Comparison of ENCODE assay signal across 9 cellular contexts in genomic region chr17:75011788-75012319, GRCh38. TPM values are rescaled to one million over a fixed set of nuclear protein-coding genes. Genes with fewer than 3 reads are reported as not detected.
A peak's percentile ranks its signal among the peaks of the same experiment; 100 is the strongest.
DNase-seq lines count a peak whose midpoint lies in the region; ATAC-seq, FAIRE-seq and TF ChIP-seq lines count a peak whose summit lies in the region.
"Had no signal": no experiment of that assay in that cellular context is flagged by ENCODE, and none has a peak within 500 bp of the region (broad histone marks: within the 10 kb centered on the region; RNA-seq: fewer than 3 reads in every experiment).

No MANE protein-coding gene starts in this region.

- ATAC-seq in GM19324 (IDR thresholded peaks at IDR 0.05; ENCODE audit: low FRiP score, unreplicated experiment) (no peak), GM21619 (IDR thresholded peaks at IDR 0.05; ENCODE audit: unreplicated experiment) (no peak)

- H4K20me1 ChIP-seq in keratinocyte (ENCODE audit: control insufficient read depth, extremely low read depth, insufficient read depth, low read length), result no peaks in the 10 kb centered on the region
- no peaks in the 10 kb centered on the region for H4K20me1 ChIP-seq in smooth muscle cell (ENCODE audit: low read depth)

- H3K4me2 ChIP-seq in keratinocyte (ENCODE audit: control insufficient read depth, extremely low read depth, insufficient read depth, low read depth, low read length), result peak overlapping the region; percentile 98
- H3K4me2 ChIP-seq in smooth muscle cell, result peak overlapping the region; percentile 91

- H3K4me1 ChIP-seq in keratinocyte (ENCODE audit: control insufficient read depth, extremely low read depth, insufficient read depth, low read length), result peaks cover 21% of the 10 kb centered on the region
- peaks cover 16% of the 10 kb centered on the region for H3K4me1 ChIP-seq in smooth muscle cell (ENCODE audit: low read depth)

- TF ChIP-seq CTCF in GM12865 (IDR thresholded peaks at IDR 0.05; ENCODE audit: insufficient read depth, low read depth, low read length, missing control alignments) (no peak), bronchial epithelial cell (IDR thresholded peaks at IDR 0.05; ENCODE audit: insufficient read depth, low read length, severe bottlenecking) (no peak), keratinocyte (optimal IDR thresholded peaks at IDR 0.05 in 1 of 3, IDR thresholded peaks at IDR 0.05 in 1 of 3, conservative IDR thresholded peaks at IDR 0.05 in 1 of 3; ENCODE audit: extremely low read depth in 1 of 3, insufficient read depth in 2 of 3, low read length in 3 of 3) (no peak), smooth muscle cell (IDR thresholded peaks at IDR 0.05; ENCODE audit: borderline replicate concordance, insufficient read depth, poor library complexity, severe bottlenecking) (no peak)

- peaks cover 2% of the 10 kb centered on the region for H3K36me3 ChIP-seq in bronchial epithelial cell (ENCODE audit: control insufficient read depth, insufficient read depth, low read length)
- peaks cover 0 to 2% of the 10 kb centered on the region in 2 experiments for H3K36me3 ChIP-seq in keratinocyte (ENCODE audit: control insufficient read depth in 2 of 2, extremely low read depth in 1 of 2, insufficient read depth in 2 of 2, low read length in 2 of 2)
- H3K36me3 ChIP-seq in smooth muscle cell (ENCODE audit: low read depth), result no peaks in the 10 kb centered on the region

- FAIRE-seq in bronchial epithelial cell (lab: Jason Lieb, UNC) (no peak), keratinocyte (lab: Jason Lieb, UNC) (no peak)
- FAIRE-seq: colon had no signal

- H3K27ac ChIP-seq in keratinocyte (ENCODE audit: control insufficient read depth, insufficient read depth, low read length), result peak overlapping the region; percentile 61
- peak overlapping the region; percentile 74 for H3K27ac ChIP-seq in smooth muscle cell (ENCODE audit: low read depth)

- H3K9ac ChIP-seq in keratinocyte (ENCODE audit: control insufficient read depth, extremely low read depth, insufficient read depth, low read length) (peak overlapping the region; percentile 76), smooth muscle cell (ENCODE audit: low read depth) (peak overlapping the region; percentile 76)

- H2AFZ ChIP-seq in keratinocyte (ENCODE audit: control insufficient read depth, low read length) (peak overlapping the region; percentile 94), smooth muscle cell (ENCODE audit: low read depth) (peak overlapping the region; percentile 80)

- DNase-seq in GM12865 (ENCODE audit: low read depth) (no peak), NCI-H446 (lab: John Stamatoyannopoulos, UW) (peak; percentile 80 to 84), bronchial epithelial cell (ENCODE audit: low read depth) (no peak), keratinocyte (ENCODE audit: low read depth, low spot score) (no peak), smooth muscle cell (lab: John Stamatoyannopoulos, UW; ENCODE audit: unreplicated experiment) (no peak)
- DNase-seq in stimulated activated CD4-positive, alpha-beta T cell treated with anti-CD3 and anti-CD28 coated beads, Interleukin-2, amount 100 ng/mL, for 48 hours, result no peak

- dilution Hi-C loops in keratinocyte (cut with MboI; ENCODE audit: extremely low pct_ligation_motif_present, low sequenced_read_pairs), result no loop called here

- H3K4me3 ChIP-seq in GM12865 (ENCODE audit: low read depth, low read length) (peak overlapping the region; percentile 97), bronchial epithelial cell (ENCODE audit: low read depth, low read length) (peak overlapping the region; percentile 98), keratinocyte (ENCODE audit: control insufficient read depth in 2 of 3, extremely low read depth in 1 of 3, insufficient read depth in 2 of 3, low read depth in 1 of 3, low read length in 3 of 3) (peak overlapping the region; percentile 75 to 90 (median 87)), smooth muscle cell (peak overlapping the region; percentile 71)

- 57% methylated on average over 11 of the region's 11 CpGs for WGBS in smooth muscle cell (ENCODE audit: low lambda C conversion rate)

- H3K79me2 ChIP-seq in keratinocyte (ENCODE audit: control insufficient read depth, insufficient read depth, low read length) (peaks cover 26% of the 10 kb centered on the region), smooth muscle cell (ENCODE audit: low read depth) (peaks cover 12% of the 10 kb centered on the region)

- H3K27me3 ChIP-seq in bronchial epithelial cell (ENCODE audit: control insufficient read depth, insufficient read depth, low read length) (no peaks in the 10 kb centered on the region), keratinocyte (ENCODE audit: control insufficient read depth, extremely low read depth, insufficient read depth, low read length) (no peaks in the 10 kb centered on the region), smooth muscle cell (ENCODE audit: low read depth) (no peaks in the 10 kb centered on the region)

- peaks cover 4% of the 10 kb centered on the region for H3K9me1 ChIP-seq in keratinocyte (ENCODE audit: control insufficient read depth, extremely low read depth, insufficient read depth, low read length)

- peaks cover 24% of the 10 kb centered on the region for H3F3A ChIP-seq in smooth muscle cell (ENCODE audit: low read depth)

- H3K9me3 ChIP-seq in keratinocyte (ENCODE audit: control insufficient read depth, low read depth, low read length) (no peaks in the 10 kb centered on the region), smooth muscle cell (replicated peaks; ENCODE audit: low read depth) (no peaks in the 10 kb centered on the region)

RNA-seq across cellular contexts. Expression of gene MRPL58, which starts 0.6 kb away (rescaled TPM):
- total RNA-seq in bronchial epithelial cell (23.8 and 41.6 TPM in 2 replicates), smooth muscle cell (36.8 and 75.6 TPM in 2 replicates)
- polyA plus RNA-seq in keratinocyte (43.3 to 61.1 TPM (median 53.6 TPM) in 3 replicates), smooth muscle cell (36.2 and 41.4 TPM in 2 replicates)
- 71.3 TPM for polyA plus RNA-seq in keratinocyte (2011; ENCODE audit: low read depth)
- 41.1 and 43.1 TPM in 2 replicates for polyA plus RNA-seq in keratinocyte (2011; cell fraction: cytosol; rRNA removed)
- 20.9 and 24.8 TPM in 2 replicates for polyA plus RNA-seq in keratinocyte (2011; cell fraction: nucleus; rRNA removed)
- 32.9 and 50.3 TPM in 2 replicates for polyA plus RNA-seq in keratinocyte (2012; ENCODE audit: low replicate concordance)
- 5.0 to 12.5 TPM (median 9.9 TPM) in 3 replicates for polyA minus RNA-seq in keratinocyte
- polyA minus RNA-seq in keratinocyte (2011; cell fraction: cytosol; rRNA and poly(A)+ RNA removed), result 20.1 TPM
- 6.4 and 7.1 TPM in 2 replicates for polyA minus RNA-seq in keratinocyte (2011; cell fraction: nucleus; rRNA and poly(A)+ RNA removed)

RNA-seq across cellular contexts. Expression of gene CDR2L, which starts 24.4 kb away (rescaled TPM):
- total RNA-seq in bronchial epithelial cell (4.7 and 6.1 TPM in 2 replicates), smooth muscle cell (35.9 and 40.7 TPM in 2 replicates)
- polyA plus RNA-seq in keratinocyte (7.1 to 16.0 TPM (median 9.3 TPM) in 3 replicates), smooth muscle cell (37.8 and 39.9 TPM in 2 replicates)
- 4.2 TPM for polyA plus RNA-seq in keratinocyte (2011; ENCODE audit: low read depth)
- polyA plus RNA-seq in keratinocyte (2011; cell fraction: cytosol; rRNA removed), result 11.5 and 21.7 TPM in 2 replicates
- polyA plus RNA-seq in keratinocyte (2011; cell fraction: nucleus; rRNA removed), result 16.4 and 20.9 TPM in 2 replicates
- polyA plus RNA-seq in keratinocyte (2012; ENCODE audit: low replicate concordance), result 8.8 and 14.6 TPM in 2 replicates
- polyA minus RNA-seq in keratinocyte, result 6.2 to 14.1 TPM (median 14.1 TPM) in 3 replicates
- polyA minus RNA-seq in keratinocyte (2011; cell fraction: cytosol; rRNA and poly(A)+ RNA removed), result 27.0 TPM
- polyA minus RNA-seq in keratinocyte (2011; cell fraction: nucleus; rRNA and poly(A)+ RNA removed), result 9.2 and 9.8 TPM in 2 replicates

RNA-seq across cellular contexts. Expression of gene ATP5PD, which starts 34.9 kb away (rescaled TPM):
- total RNA-seq in bronchial epithelial cell, result 239 and 277 TPM in 2 replicates
- 240 to 406 TPM (median 276 TPM) in 3 replicates for polyA plus RNA-seq in keratinocyte
- 568 TPM for polyA plus RNA-seq in keratinocyte (2011; ENCODE audit: low read depth)
- 359 and 386 TPM in 2 replicates for polyA plus RNA-seq in keratinocyte (2011; cell fraction: cytosol; rRNA removed)
- 150 and 186 TPM in 2 replicates for polyA plus RNA-seq in keratinocyte (2011; cell fraction: nucleus; rRNA removed)
- polyA plus RNA-seq in keratinocyte (2012; ENCODE audit: low replicate concordance), result 433 and 520 TPM in 2 replicates
- 94.7 to 314 TPM (median 216 TPM) in 3 replicates for polyA minus RNA-seq in keratinocyte
- polyA minus RNA-seq in keratinocyte (2011; cell fraction: cytosol; rRNA and poly(A)+ RNA removed), result 120 TPM
- 37.8 and 44.1 TPM in 2 replicates for polyA minus RNA-seq in keratinocyte (2011; cell fraction: nucleus; rRNA and poly(A)+ RNA removed)
- total RNA-seq in smooth muscle cell, result 233 and 309 TPM in 2 replicates
- polyA plus RNA-seq in smooth muscle cell, result 318 and 321 TPM in 2 replicates

RNA-seq across cellular contexts. Expression of gene KCTD2, which starts 35.2 kb away (rescaled TPM):
- total RNA-seq in bronchial epithelial cell, result 5.0 and 7.8 TPM in 2 replicates
- polyA plus RNA-seq in keratinocyte, result 20.7 to 22.8 TPM (median 21.2 TPM) in 3 replicates
- polyA plus RNA-seq in keratinocyte (2011; ENCODE audit: low read depth), result 15.9 TPM
- polyA plus RNA-seq in keratinocyte (2011; cell fraction: cytosol; rRNA removed), result 18.1 and 21.4 TPM in 2 replicates
- polyA plus RNA-seq in keratinocyte (2011; cell fraction: nucleus; rRNA removed), result 23.4 and 23.9 TPM in 2 replicates
- 11.6 and 14.1 TPM in 2 replicates for polyA plus RNA-seq in keratinocyte (2012; ENCODE audit: low replicate concordance)
- polyA minus RNA-seq in keratinocyte, result 14.8 to 18.9 TPM (median 16.1 TPM) in 3 replicates
- 10.0 TPM for polyA minus RNA-seq in keratinocyte (2011; cell fraction: cytosol; rRNA and poly(A)+ RNA removed)
- 8.2 and 12.1 TPM in 2 replicates for polyA minus RNA-seq in keratinocyte (2011; cell fraction: nucleus; rRNA and poly(A)+ RNA removed)
- total RNA-seq in smooth muscle cell, result 18.2 and 27.3 TPM in 2 replicates
- polyA plus RNA-seq in smooth muscle cell, result 11.1 and 12.7 TPM in 2 replicates

RNA-seq across cellular contexts. Expression of gene HID1, which starts 39.3 kb away (rescaled TPM):
- 5.5 and 6.4 TPM in 2 replicates for total RNA-seq in bronchial epithelial cell
- 0.19 to 1.0 TPM (median 0.33 TPM) in 3 replicates for polyA plus RNA-seq in keratinocyte
- polyA plus RNA-seq in keratinocyte (2011; ENCODE audit: low read depth), result 2.1 TPM
- 0.32 and 0.78 TPM in 2 replicates for polyA plus RNA-seq in keratinocyte (2011; cell fraction: cytosol; rRNA removed)
- polyA plus RNA-seq in keratinocyte (2011; cell fraction: nucleus; rRNA removed), result 0.93 and 0.98 TPM in 2 replicates
- 0.11 and 2.1 TPM in 2 replicates for polyA plus RNA-seq in keratinocyte (2012; ENCODE audit: low replicate concordance)
- 0.46 to 1.9 TPM (median 0.86 TPM) in 3 replicates for polyA minus RNA-seq in keratinocyte
- polyA minus RNA-seq in keratinocyte (2011; cell fraction: cytosol; rRNA and poly(A)+ RNA removed), result not detected
- polyA minus RNA-seq in keratinocyte (2011; cell fraction: nucleus; rRNA and poly(A)+ RNA removed), result 0.74 and 1.1 TPM in 2 replicates
- total RNA-seq in smooth muscle cell, result 6.8 and 8.8 TPM in 2 replicates
- polyA plus RNA-seq in smooth muscle cell, result 3.3 and 22.0 TPM in 2 replicates

Comparison
In these comparisons a context has a peak if more than half of its experiments do, and no peak if none do; other contexts are left out.
1. DNase-seq: peak in NCI-H446 (2 of 2); none in GM12865 (single experiment), bronchial epithelial cell (single experiment), keratinocyte (single experiment), smooth muscle cell (single experiment) and stimulated activated CD4-positive, alpha-beta T cell treated with anti-CD3 and anti-CD28 coated beads, Interleukin-2, amount 100 ng/mL, for 48 hours (0 of 2).
2. Peak in every context shown above with its lines, with median percentiles within 50 percentile points of each other: H3K4me3 ChIP-seq.